15 cellular contexts compared by ENCODE assay signal in the genomic region with DNA sequence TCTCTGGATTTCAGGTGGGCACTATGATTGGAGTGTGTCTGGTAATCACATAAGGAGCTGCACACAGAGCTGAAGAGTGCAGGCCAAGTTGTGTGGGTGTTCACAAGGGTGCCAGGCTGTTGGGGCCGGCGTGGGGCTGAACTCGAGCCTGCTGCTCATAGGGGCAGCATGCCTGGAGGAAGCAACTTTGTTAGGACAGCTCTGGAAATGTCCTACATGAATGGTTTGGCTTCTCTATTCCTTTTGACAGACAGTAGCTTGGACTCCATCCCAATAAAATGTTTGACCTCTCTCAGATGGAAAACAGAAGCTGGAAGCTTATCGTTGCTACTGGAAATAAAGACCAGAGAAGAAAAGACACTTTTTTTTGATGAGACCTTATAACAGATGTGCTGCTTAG.
DNase-seq lines count a peak whose midpoint lies in the region; ATAC-seq and TF ChIP-seq lines count a peak whose summit lies in the region.
"Had no signal": no experiment of that assay in that cellular context is flagged by ENCODE, and none has a peak within 500 bp of the region (broad histone marks: within the 10 kb centered on the region; RNA-seq: fewer than 3 reads in every experiment).

No MANE protein-coding gene starts in this region.

- ATAC-seq in GM21526 (IDR thresholded peaks at IDR 0.05; ENCODE audit: low FRiP score, unreplicated experiment) (no peak), GM21529 (IDR thresholded peaks at IDR 0.05; ENCODE audit: unreplicated experiment) (no peak)
- ATAC-seq: activated T-cell treated with anti-CD3 and anti-CD28 coated beads, Interleukin-2, amount 50 U/mL, for 4 hours had no signal

- H3K4me3 ChIP-seq in OCI-LY7 (ENCODE audit: low read depth, low read length, poor library complexity, severe bottlenecking), result no peak overlapping the region
- no peak overlapping the region for H3K4me3 ChIP-seq in fibroblast of the aortic adventitia (ENCODE audit: low read depth, low read length)
- H3K4me3 ChIP-seq in trophoblast cell (ENCODE audit: low read depth, low read length), result no peak overlapping the region

- DNase-seq in GM03348 (ENCODE audit: low spot score) (peak; percentile 24), OCI-LY7 (ENCODE audit: low spot score) (no peak), fibroblast of the aortic adventitia (ENCODE audit: low read depth) (peak; percentile 42), trophoblast cell (no peak), NCI-H2081 treated with DMSO at 0.1 percent for 48 hours (lab: John Stamatoyannopoulos, UW) (no peak)
- DNase-seq: activated CD4-positive, alpha-beta T cell treated with anti-CD3 and anti-CD28 coated beads, Interleukin-2, amount 50 U/mL, for 48 hours; activated naive CD8-positive, alpha-beta T cell treated with anti-CD3 and anti-CD28 coated beads, Interleukin-2, amount 10 ng/mL, durations not matched to agents 7 days and 5 days; activated T-cell treated with anti-CD3 and anti-CD28 coated beads, Interleukin-2, amount 50 U/mL, for 4 hours; kidney; NCI-H1694 treated with DMSO at 0.1 percent for 48 hours; NCI-H510A; OCI-M1; stimulated activated CD4-positive, alpha-beta T cell treated with anti-CD3 and anti-CD28 coated beads, Interleukin-12 subunit alpha, Interleukin-12 subunit beta, amount 100 ng/mL, for 4 hours had no signal

- peak overlapping the region; percentile 72 for H3K4ac ChIP-seq in trophoblast cell (ENCODE audit: low read depth, low read length)

- intact Hi-C loops in OCI-LY7 (cut with micrococcal nuclease; ENCODE audit: unreplicated experiment), result no loop called here

- H4K91ac ChIP-seq in trophoblast cell (ENCODE audit: low read depth, low read length), result peak overlapping the region; percentile 96

- peak overlapping the region; percentile 63 for H3K18ac ChIP-seq in trophoblast cell (ENCODE audit: low read length)

- no peaks in the 10 kb centered on the region for H3K9me3 ChIP-seq in OCI-LY7 (ENCODE audit: low read length)
- H3K9me3 ChIP-seq in trophoblast cell (ENCODE audit: insufficient read depth, low read depth, low read length), result no peaks in the 10 kb centered on the region

- POLR2A ChIA-PET in OCI-LY7 (lab: Charles Lee), result interaction anchor here (0.7 kb wide), 1 partner anchor 748 kb away, joined by 3 read pairs; no protein-coding TSS in a partner anchor

- H3K27ac ChIP-seq in OCI-LY7 (ENCODE audit: low read depth, low read length, poor library complexity, severe bottlenecking) (no peak overlapping the region), trophoblast cell (ENCODE audit: low read depth, low read length) (peak overlapping the region; percentile 45)

- peak overlapping the region; percentile 92 for H2BK120ac ChIP-seq in trophoblast cell (ENCODE audit: insufficient read depth, low read length, poor library complexity)

- no peak overlapping the region for H4K12ac ChIP-seq in trophoblast cell (ENCODE audit: low read depth, low read length)

- CTCF ChIA-PET in OCI-LY7 (lab: Charles Lee; ENCODE audit: unreplicated experiment), result no interaction called here

- H4K8ac ChIP-seq in trophoblast cell (ENCODE audit: low read depth, low read length), result peak overlapping the region; percentile 37

- no CpG with 5 or more reads among the region's 4 CpGs for WGBS in trophoblast cell (ENCODE audit: extremely low coverage, insufficient coverage, insufficient read length)

- H2AFZ ChIP-seq in OCI-LY7 (ENCODE audit: low read length) (0 out of 2 replicates have a peak overlapping the region, but pooled peaks have one; percentile 22), trophoblast cell (ENCODE audit: insufficient read depth, low read length, poor library complexity) (no peak overlapping the region)

- H3K14ac ChIP-seq in trophoblast cell (ENCODE audit: low read length), result peak overlapping the region; percentile 76

- H3K79me1 ChIP-seq in trophoblast cell (ENCODE audit: low read length), result peaks cover 39% of the 10 kb centered on the region

- no peaks in the 10 kb centered on the region for H3K9me2 ChIP-seq in OCI-LY7 (ENCODE audit: insufficient read depth, low read length)

- H3K27me3 ChIP-seq in trophoblast cell (ENCODE audit: insufficient read depth, low read length), result no peaks in the 10 kb centered on the region

- peak overlapping the region; percentile 89 for H2BK5ac ChIP-seq in trophoblast cell (ENCODE audit: low read depth, low read length, poor library complexity)

- peak overlapping the region; percentile 65 for H2AK5ac ChIP-seq in trophoblast cell (ENCODE audit: low read length)

- H3K9ac ChIP-seq in trophoblast cell (ENCODE audit: low read length), result no peak overlapping the region

- H3K79me2 ChIP-seq in OCI-LY7 (ENCODE audit: insufficient read depth, low read depth, low read length) (no peaks in the 10 kb centered on the region), trophoblast cell (ENCODE audit: control insufficient read depth, insufficient read depth, low read length, poor library complexity) (peaks cover 6% of the 10 kb centered on the region)

- H4K20me1 ChIP-seq in OCI-LY7 (ENCODE audit: insufficient read depth, low read length), result no peaks in the 10 kb centered on the region

- H3K36me3 ChIP-seq in OCI-LY7 (ENCODE audit: insufficient read depth, low read length) (no peaks in the 10 kb centered on the region), trophoblast cell (ENCODE audit: control insufficient read depth in 1 of 2, insufficient read depth in 2 of 2, low read length in 2 of 2) (no peaks in the 10 kb centered on the region)

- BruUV-seq in OCI-LY7 (replicated peaks; lab: Mats Ljungman, UMichigan), result no TSS peak

- no peak overlapping the region for H3K23ac ChIP-seq in trophoblast cell (ENCODE audit: low read length)

- H2BK12ac ChIP-seq in trophoblast cell (ENCODE audit: low read length), result peak overlapping the region; percentile 91

- H3K4me2 ChIP-seq in OCI-LY7 (ENCODE audit: low read length) (no peak overlapping the region), trophoblast cell (ENCODE audit: low read length) (no peak overlapping the region)

- no peak for TF ChIP-seq CTCF in OCI-LY7 (conservative IDR thresholded peaks at IDR 0.05; ENCODE audit: low read length)
- no peak for TF ChIP-seq CTCF in fibroblast of the aortic adventitia (IDR thresholded peaks at IDR 0.05; ENCODE audit: insufficient read depth, low read length)

- H3K4me1 ChIP-seq in OCI-LY7 (ENCODE audit: insufficient read depth, low read length, poor library complexity, severe bottlenecking) (no peaks in the 10 kb centered on the region), trophoblast cell (ENCODE audit: control insufficient read depth in 1 of 2, insufficient read depth in 2 of 2, low read length in 2 of 2) (peaks cover 21 to 27% of the 10 kb centered on the region in 2 experiments)

Comparison
In these comparisons a context has a peak if more than half of its experiments do, and no peak if none do; other contexts are left out.
1. DNase-seq: peak in GM03348 (single experiment) and fibroblast of the aortic adventitia (single experiment); none in OCI-LY7 (single experiment), trophoblast cell (0 of 2) and NCI-H2081 treated with DMSO at 0.1 percent for 48 hours (single experiment).